Comparison of ENCODE assay signal across 8 cellular contexts in the genomic region with DNA sequence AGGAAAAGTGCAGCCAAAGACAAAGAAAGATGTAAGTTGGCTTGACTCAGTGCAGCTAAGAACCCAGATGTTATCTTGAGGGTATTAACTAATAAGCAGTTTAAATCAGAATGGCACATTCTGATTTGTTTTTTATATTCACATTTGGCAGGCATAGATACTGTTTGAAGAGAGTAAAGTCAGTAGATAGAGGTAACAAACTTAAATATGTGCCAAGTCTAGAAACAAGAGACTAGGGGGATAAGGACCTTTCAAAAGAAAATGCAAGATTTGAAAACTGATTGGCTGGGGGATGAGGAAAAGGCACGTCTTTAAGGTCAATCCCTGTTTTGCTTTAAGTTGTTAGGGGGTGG.
A peak's percentile ranks its signal among the peaks of the same experiment; 100 is the strongest.
DNase-seq lines count a peak whose midpoint lies in the region; ATAC-seq and TF ChIP-seq lines count a peak whose summit lies in the region.
"Not testable (repeated sequence)": the region's sequence is repeated elsewhere in the genome, so short reads cannot be mapped to it uniquely, and the experiment has no call there.

No MANE protein-coding gene starts in this region.

- intact Hi-C loops in CD4-positive, alpha-beta memory T cell (cut with micrococcal nuclease); activated B cell treated with CpG ODN at 0.5 μM for 24 hours (cut with micrococcal nuclease); lower lobe of right lung (cut with DNase I): not testable (repeated sequence)

- H3K27ac Mint-ChIP-seq in CD4-positive, alpha-beta memory T cell; activated B cell treated with CpG ODN at 0.5 μM for 24 hours; glutamatergic neuron (ENCODE audit: unreplicated experiment): not testable (repeated sequence)

- H4K20me1 ChIP-seq in KMS-11 (ENCODE audit: insufficient read depth): not testable (repeated sequence)

- TF ChIP-seq CTCF in KMS-11 (conservative IDR thresholded peaks at IDR 0.05; ENCODE audit: low read depth, low read length); activated B cell treated with CpG ODN at 0.5 μM for 24 hours (IDR thresholded peaks at IDR 0.05); cardiac fibroblast (IDR thresholded peaks at IDR 0.05; ENCODE audit: low read depth, low read length); glutamatergic neuron (IDR thresholded peaks at IDR 0.05; ENCODE audit: partially characterized antibody, unreplicated experiment); lower lobe of right lung (IDR thresholded peaks at IDR 0.05); parathyroid adenoma (IDR thresholded peaks at IDR 0.05); thoracic aorta (IDR thresholded peaks at IDR 0.05): not testable (repeated sequence)

- not testable (repeated sequence) for ATAC-seq in activated B cell treated with CpG ODN at 0.5 μM for 24 hours (ENCODE audit: low read depth); lower lobe of right lung; thoracic aorta (ENCODE audit: insufficient number of reproducible peaks, low FRiP score, low read depth)

- peaks cover 21 to 22% of the 10 kb centered on the region in 2 donors for H3K27me3 Mint-ChIP-seq in CD4-positive, alpha-beta memory T cell
- peaks cover 29% of the 10 kb centered on the region for H3K27me3 Mint-ChIP-seq in activated B cell treated with CpG ODN at 0.5 μM for 24 hours
- H3K27me3 Mint-ChIP-seq in glutamatergic neuron (ENCODE audit: unreplicated experiment): not testable (repeated sequence)

- not testable (repeated sequence) for H3K27me3 ChIP-seq in CD4-positive, alpha-beta memory T cell (ENCODE audit: insufficient read depth, low read length); KMS-11 (ENCODE audit: insufficient read depth, low read depth); parathyroid adenoma (ENCODE audit: control insufficient read depth, insufficient read depth, low read length); thoracic aorta (replicated peaks; ENCODE audit: insufficient read depth)
- peaks cover 32% of the 10 kb centered on the region for H3K27me3 ChIP-seq in lower lobe of right lung (ENCODE audit: low read depth)

- not testable (repeated sequence) for H3K36me3 Mint-ChIP-seq in CD4-positive, alpha-beta memory T cell; activated B cell treated with CpG ODN at 0.5 μM for 24 hours (ENCODE audit: low read depth)
- H3K36me3 Mint-ChIP-seq in glutamatergic neuron (ENCODE audit: unreplicated experiment): peaks cover 15% of the 10 kb centered on the region

- not testable (repeated sequence) for H3K27ac ChIP-seq in CD4-positive, alpha-beta memory T cell (ENCODE audit: low read depth, low read length); KMS-11; lower lobe of right lung; parathyroid adenoma; thoracic aorta

- not testable (repeated sequence) for H3K4me1 ChIP-seq in CD4-positive, alpha-beta memory T cell (ENCODE audit: insufficient read depth, low read length); KMS-11 (ENCODE audit: low read depth, poor library complexity, severe bottlenecking); lower lobe of right lung; parathyroid adenoma; thoracic aorta (ENCODE audit: control insufficient read depth in 1 of 2, low read depth in 2 of 2)

- peaks cover 0 to 12% (median 7%) of the 10 kb centered on the region in 8 donors for H3K9me3 Mint-ChIP-seq in CD4-positive, alpha-beta memory T cell
- H3K9me3 Mint-ChIP-seq in activated B cell treated with CpG ODN at 0.5 μM for 24 hours; glutamatergic neuron (ENCODE audit: unreplicated experiment): not testable (repeated sequence)

- H3K36me3 ChIP-seq in CD4-positive, alpha-beta memory T cell (ENCODE audit: insufficient read depth, low read length); KMS-11 (ENCODE audit: insufficient read depth); lower lobe of right lung; parathyroid adenoma (ENCODE audit: control insufficient read depth, insufficient read depth, low read length); thoracic aorta: not testable (repeated sequence)

- H3K4me2 ChIP-seq in KMS-11: peak overlapping the region; percentile 48; the same call in 1 of the 2 replicates
- peak overlapping the region; percentile 68 for H3K4me2 ChIP-seq in parathyroid adenoma (ENCODE audit: low read length)

- CTCF ChIA-PET in CD4-positive, alpha-beta memory T cell (lab: Charles Lee; ENCODE audit: partially characterized antibody); activated B cell treated with CpG ODN at 0.5 μM for 24 hours (lab: Charles Lee): not testable (repeated sequence)

- H3K9me3 ChIP-seq in CD4-positive, alpha-beta memory T cell (ENCODE audit: control insufficient read depth in 1 of 2, low read length in 2 of 2); lower lobe of right lung; parathyroid adenoma (ENCODE audit: control insufficient read depth, low read length); thoracic aorta: not testable (repeated sequence)

- H2AFZ ChIP-seq in KMS-11 (ENCODE audit: low read depth) (peak overlapping the region; percentile 61; the same call in 1 of the 2 replicates), parathyroid adenoma (peak overlapping the region; percentile 64)

- POLR2A ChIA-PET in CD4-positive, alpha-beta memory T cell (lab: Charles Lee; ENCODE audit: partially characterized antibody); activated B cell treated with CpG ODN at 0.5 μM for 24 hours (lab: Charles Lee): not testable (repeated sequence)

- peak overlapping the region in 7 of 8 donors; percentile 1 to 62 (median 42) for H3K4me3 Mint-ChIP-seq in CD4-positive, alpha-beta memory T cell
- H3K4me3 Mint-ChIP-seq in activated B cell treated with CpG ODN at 0.5 μM for 24 hours (peak overlapping the region; percentile 51), glutamatergic neuron (ENCODE audit: unreplicated experiment) (peak overlapping the region; percentile 89)

- peak overlapping the region; percentile 18; the same call in 1 of the 2 replicates for H3K9ac ChIP-seq in KMS-11
- not testable (repeated sequence) for H3K9ac ChIP-seq in parathyroid adenoma

- not testable (repeated sequence) for H3K79me2 ChIP-seq in KMS-11 (ENCODE audit: insufficient read depth, low read depth); parathyroid adenoma

- not testable (repeated sequence) for H3K4me3 ChIP-seq in CD4-positive, alpha-beta memory T cell (ENCODE audit: low read length in 2 of 2); KMS-11 (IDR thresholded peaks at IDR 0.05; ENCODE audit: insufficient read depth, low read depth, low read length)
- H3K4me3 ChIP-seq in cardiac fibroblast (replicated peaks in 1 of 2; ENCODE audit: low read depth in 2 of 2, low read length in 2 of 2): peak overlapping the region; percentile 49 to 54
- H3K4me3 ChIP-seq in lower lobe of right lung: peak overlapping the region; percentile 39
- peak overlapping the region; percentile 47 for H3K4me3 ChIP-seq in parathyroid adenoma (ENCODE audit: low read depth, low read length)
- peak overlapping the region; percentile 68 for H3K4me3 ChIP-seq in thoracic aorta

- peaks cover 0 to 10% (median 3%) of the 10 kb centered on the region in 4 donors for H3K4me1 Mint-ChIP-seq in CD4-positive, alpha-beta memory T cell
- not testable (repeated sequence) for H3K4me1 Mint-ChIP-seq in activated B cell treated with CpG ODN at 0.5 μM for 24 hours; glutamatergic neuron (ENCODE audit: low read depth, unreplicated experiment)

- DNase-seq in CD4-positive, alpha-beta memory T cell; activated B cell treated with CpG ODN at 0.5 μM for 24 hours; cardiac fibroblast (ENCODE audit: low read depth in 2 of 2); glutamatergic neuron; lower lobe of right lung; thoracic aorta (ENCODE audit: low spot score): not testable (repeated sequence)
